15 cellular contexts compared by ENCODE assay signal in the genomic region with DNA sequence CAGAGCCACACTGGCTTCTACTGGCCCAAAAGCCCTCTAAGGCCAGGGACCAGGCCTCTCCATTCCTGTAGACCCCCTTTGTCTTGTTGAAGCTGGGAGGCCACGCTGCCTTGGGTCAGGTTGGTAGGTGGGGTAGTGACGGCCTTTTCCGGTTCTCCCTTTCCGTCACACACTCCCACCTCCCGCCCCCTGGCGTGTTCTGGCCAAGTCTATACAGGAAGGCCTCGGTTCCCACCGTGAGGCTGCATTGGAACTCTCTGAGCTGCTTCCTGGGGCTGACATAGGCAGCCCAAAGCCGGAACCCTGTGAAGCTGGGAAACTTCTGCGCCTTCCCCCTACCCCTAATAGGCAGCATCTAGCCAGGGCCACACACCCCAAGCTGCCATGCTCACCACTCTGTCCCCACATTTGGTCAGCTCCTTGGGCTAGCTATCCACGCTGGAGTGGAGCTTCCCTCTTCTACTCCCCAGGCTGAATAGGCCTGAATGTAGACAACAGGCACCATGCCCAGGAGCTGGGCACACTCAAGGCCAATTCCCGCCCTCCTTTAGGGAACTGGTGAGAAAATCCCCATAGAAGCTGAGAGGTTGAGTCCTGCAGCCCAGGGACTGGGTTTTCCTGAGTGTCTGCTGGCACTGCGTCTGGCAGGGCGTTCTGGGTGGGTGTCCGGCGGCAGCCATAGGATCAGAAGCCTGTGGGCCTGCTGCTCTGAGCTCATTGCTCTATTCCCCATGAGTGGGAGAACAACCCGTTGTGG. TPM values are rescaled to one million over a fixed set of nuclear protein-coding genes. Genes with fewer than 3 reads are reported as not detected.
DNase-seq lines count a peak whose midpoint lies in the region; TF ChIP-seq lines count a peak whose summit lies in the region.
"Had no signal": no experiment of that assay in that cellular context is flagged by ENCODE, and none has a peak within 500 bp of the region (broad histone marks: within the 10 kb centered on the region; RNA-seq: fewer than 3 reads in every experiment).

No MANE protein-coding gene starts in this region.

- POLR2A ChIA-PET in PC-9 (lab: Charles Lee; ENCODE audit: unreplicated experiment), result interaction anchor here (0.6 kb wide), 1 partner anchor 107 kb away, joined by 3 read pairs; no protein-coding TSS in a partner anchor
- POLR2A ChIA-PET in HEK293T (lab: Yijun Ruan, JAX), result interaction anchor here (1.0 kb wide), 1 partner anchor 16 kb away, joined by 3 read pairs; no protein-coding TSS in a partner anchor

- BruUV-seq in PC-9 (replicated peaks; lab: Mats Ljungman, UMichigan), result no TSS peak

- no peak overlapping the region for H3K4me3 Mint-ChIP-seq in glutamatergic neuron (ENCODE audit: unreplicated experiment)
- H3K4me3 Mint-ChIP-seq: activated CD8-positive, alpha-beta memory T cell treated with anti-CD3 and anti-CD28 coated beads, Interleukin-2, amount 10 ng/mL, durations not matched to agents 7 days and 5 days; stimulated activated naive CD8-positive, alpha-beta T cell treated with anti-CD3 and anti-CD28 coated beads, Interleukin-15, amount 100 ng/mL, for 72 hours had no signal

- DNase-seq in DMS 273 (lab: John Stamatoyannopoulos, UW; ENCODE audit: unreplicated experiment), result peak; percentile 54
- DNase-seq in DMS 273 treated with DMSO at 0.1 percent for 48 hours (lab: John Stamatoyannopoulos, UW), result no peak
- no peak for DNase-seq in glutamatergic neuron
- DNase-seq in osteoblast (ENCODE audit: insufficient read length, low spot score, missing footprints), result peak; percentile 85
- peak in 1 of 2 donors; percentile 30 for DNase-seq in uterus
- no peak for DNase-seq in PC-9
- no peak for DNase-seq in HEK293T (ENCODE audit: extremely low spot score)
- no peak for DNase-seq in GF-D8 (lab: John Stamatoyannopoulos, UW)
- DNase-seq: activated CD8-positive, alpha-beta memory T cell treated with anti-CD3 and anti-CD28 coated beads, Interleukin-2, amount 10 ng/mL, durations not matched to agents 7 days and 5 days; effector CD8-positive, alpha-beta T cell; NCI-H510A treated with DMSO at 0.1 percent for 48 hours; SIG-M5; stimulated activated CD4-positive, alpha-beta T cell treated with anti-CD3 and anti-CD28 coated beads, Interleukin-4, amount 100 ng/mL, for 4 hours; stimulated activated naive CD8-positive, alpha-beta T cell treated with anti-CD3 and anti-CD28 coated beads, Interleukin-15, amount 100 ng/mL, for 72 hours had no signal

- H3K9me3 ChIP-seq in osteoblast (ENCODE audit: low read depth, low read length), result no peaks in the 10 kb centered on the region
- no peaks in the 10 kb centered on the region for H3K9me3 ChIP-seq in uterus
- no peaks in the 10 kb centered on the region for H3K9me3 ChIP-seq in PC-9 (ENCODE audit: insufficient read depth, low read depth)

- peaks cover 3% of the 10 kb centered on the region for H3K4me1 Mint-ChIP-seq in glutamatergic neuron (ENCODE audit: low read depth, unreplicated experiment)

- H3F3A ChIP-seq in PC-9 (ENCODE audit: insufficient read depth, low read depth), result peaks cover 7% of the 10 kb centered on the region; the same call in 1 of the 2 replicates

- TF ChIP-seq CTCF in glutamatergic neuron (IDR thresholded peaks at IDR 0.05; ENCODE audit: partially characterized antibody, unreplicated experiment), result no peak
- no peak for TF ChIP-seq CTCF in osteoblast (IDR thresholded peaks at IDR 0.05; ENCODE audit: extremely low read depth, low read depth, low read length)
- TF ChIP-seq CTCF in uterus (IDR thresholded peaks at IDR 0.05), result no peak
- no peak for TF ChIP-seq CTCF in PC-9 (conservative IDR thresholded peaks at IDR 0.05)

- no peak for TF ChIP-seq POLR2A in uterus (IDR thresholded peaks at IDR 0.05)

- H3K9me3 Mint-ChIP-seq in glutamatergic neuron (ENCODE audit: unreplicated experiment), result peaks cover 2% of the 10 kb centered on the region
- H3K9me3 Mint-ChIP-seq: stimulated activated naive CD8-positive, alpha-beta T cell treated with anti-CD3 and anti-CD28 coated beads, Interleukin-15, amount 100 ng/mL, for 72 hours had no signal

- no peaks in the 10 kb centered on the region for H3K27me3 ChIP-seq in osteoblast (ENCODE audit: insufficient read depth, low read length)
- H3K27me3 ChIP-seq in uterus, result no peaks in the 10 kb centered on the region
- H3K27me3 ChIP-seq in PC-9 (ENCODE audit: insufficient read depth, low read depth), result no peaks in the 10 kb centered on the region

- H3K27ac Mint-ChIP-seq in glutamatergic neuron (ENCODE audit: unreplicated experiment), result peak overlapping the region; percentile 70
- H3K27ac Mint-ChIP-seq: activated CD8-positive, alpha-beta memory T cell treated with anti-CD3 and anti-CD28 coated beads, Interleukin-2, amount 10 ng/mL, durations not matched to agents 7 days and 5 days; stimulated activated naive CD8-positive, alpha-beta T cell treated with anti-CD3 and anti-CD28 coated beads, Interleukin-15, amount 100 ng/mL, for 72 hours had no signal

- H3K4me1 ChIP-seq in osteoblast (ENCODE audit: insufficient read depth, low read length) (peaks cover 18% of the 10 kb centered on the region), uterus (peaks cover 0 to 6% of the 10 kb centered on the region in 2 donors), PC-9 (replicated peaks; ENCODE audit: insufficient read depth) (no peaks in the 10 kb centered on the region; the same call in 1 of the 2 replicates)

- intact Hi-C loops in uterus (cut with DNase I; ENCODE audit: low total_unique reads), result no loop called here
- intact Hi-C loops in PC-9 (cut with micrococcal nuclease; ENCODE audit: unreplicated experiment), result no loop called here

- peak overlapping the region; percentile 3 for H2AFZ ChIP-seq in osteoblast (ENCODE audit: low read length)
- H2AFZ ChIP-seq in PC-9, result no peak overlapping the region

- H3K4me2 ChIP-seq in osteoblast (ENCODE audit: insufficient read depth, low read length) (peak overlapping the region; percentile 52), PC-9 (no peak overlapping the region)

- peaks cover 43% of the 10 kb centered on the region for H3K79me2 ChIP-seq in osteoblast (ENCODE audit: insufficient read depth, low read length)
- peaks cover 25% of the 10 kb centered on the region for H3K79me2 ChIP-seq in PC-9 (ENCODE audit: low read depth)

- CTCF ChIA-PET in PC-9 (lab: Charles Lee) (no interaction called here), HEK293T (lab: Yijun Ruan, JAX) (no interaction called here)

- H3K9me2 ChIP-seq in PC-9 (ENCODE audit: insufficient read depth), result no peaks in the 10 kb centered on the region

- H3K4me3 ChIP-seq in osteoblast (ENCODE audit: insufficient read depth, low read length), result no peak overlapping the region
- no peak overlapping the region for H3K4me3 ChIP-seq in uterus
- no peak overlapping the region for H3K4me3 ChIP-seq in PC-9

- H4K20me1 ChIP-seq in osteoblast (ENCODE audit: insufficient read depth, low read length) (peaks cover 20% of the 10 kb centered on the region), PC-9 (ENCODE audit: insufficient read depth) (no peaks in the 10 kb centered on the region)

- H3K36me3 ChIP-seq in osteoblast (ENCODE audit: insufficient read depth, low read length) (peaks cover 3% of the 10 kb centered on the region), uterus (no peaks in the 10 kb centered on the region), PC-9 (ENCODE audit: low read depth) (peaks cover 4% of the 10 kb centered on the region; the same call in 1 of the 2 replicates)

- H3K27ac ChIP-seq in osteoblast (ENCODE audit: low read depth, low read length) (peak overlapping the region; percentile 30), uterus (peak overlapping the region; percentile 71 to 80), PC-9 (no peak overlapping the region)
- H3K27ac ChIP-seq: 22Rv1 had no signal

- H3K27me3 Mint-ChIP-seq in glutamatergic neuron (ENCODE audit: unreplicated experiment), result peaks cover 4% of the 10 kb centered on the region
- H3K27me3 Mint-ChIP-seq: activated CD8-positive, alpha-beta memory T cell treated with anti-CD3 and anti-CD28 coated beads, Interleukin-2, amount 10 ng/mL, durations not matched to agents 7 days and 5 days; stimulated activated naive CD8-positive, alpha-beta T cell treated with anti-CD3 and anti-CD28 coated beads, Interleukin-15, amount 100 ng/mL, for 72 hours had no signal

- H3K36me3 Mint-ChIP-seq in glutamatergic neuron (ENCODE audit: unreplicated experiment), result no peaks in the 10 kb centered on the region

TF ChIP-seq in HEK293T, 16 proteins besides CTCF, POLR2A, EP300 and RAD21:
- TF ChIP-seq BHLHE40 (IDR thresholded peaks at IDR 0.05; ENCODE audit: borderline replicate concordance) (no peak), FOXK2 (IDR thresholded peaks at IDR 0.05) (no peak), CTBP1 (IDR thresholded peaks at IDR 0.05; ENCODE audit: borderline replicate concordance) (no peak), FOXM1 (IDR thresholded peaks at IDR 0.05; ENCODE audit: borderline replicate concordance) (no peak), ELF4 (IDR thresholded peaks at IDR 0.05) (no peak), L3MBTL2 (conservative IDR thresholded peaks at IDR 0.05) (no peak), TARDBP (IDR thresholded peaks at IDR 0.05) (no peak), NFRKB (IDR thresholded peaks at IDR 0.05) (no peak), SP1 (IDR thresholded peaks at IDR 0.05) (no peak), LEF1 (IDR thresholded peaks at IDR 0.05; ENCODE audit: borderline replicate concordance) (no peak), FOXA1 (IDR thresholded peaks at IDR 0.05) (no peak)
- TF ChIP-seq, protein P1, sequence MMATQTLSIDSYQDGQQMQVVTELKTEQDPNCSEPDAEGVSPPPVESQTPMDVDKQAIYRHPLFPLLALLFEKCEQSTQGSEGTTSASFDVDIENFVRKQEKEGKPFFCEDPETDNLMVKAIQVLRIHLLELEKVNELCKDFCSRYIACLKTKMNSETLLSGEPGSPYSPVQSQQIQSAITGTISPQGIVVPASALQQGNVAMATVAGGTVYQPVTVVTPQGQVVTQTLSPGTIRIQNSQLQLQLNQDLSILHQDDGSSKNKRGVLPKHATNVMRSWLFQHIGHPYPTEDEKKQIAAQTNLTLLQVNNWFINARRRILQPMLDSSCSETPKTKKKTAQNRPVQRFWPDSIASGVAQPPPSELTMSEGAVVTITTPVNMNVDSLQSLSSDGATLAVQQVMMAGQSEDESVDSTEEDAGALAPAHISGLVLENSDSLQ (IDR thresholded peaks at IDR 0.05), result no peak

RNA-seq across cellular contexts. Expression of a gene that starts 35.7 kb away (rescaled TPM):
- total RNA-seq in glutamatergic neuron (ENCODE audit: unreplicated experiment) (0.76 TPM), osteoblast (7.6 and 10.3 TPM in 2 replicates), uterus (10 to 100 TPM in 2 of 4 donors, 1 to 10 TPM in 2; 6.2 to 29.8 (median 12.2) TPM), PC-9 (2021) (13.4 and 14.8 TPM in 2 replicates)

Comparison
In these comparisons a context has a peak if more than half of its experiments do, and no peak if none do; other contexts are left out.
1. DNase-seq: peak in DMS 273 (single experiment) and osteoblast (single experiment); none in DMS 273 treated with DMSO at 0.1 percent for 48 hours (single experiment), glutamatergic neuron (single experiment), PC-9 (0 of 2), HEK293T (single experiment) and GF-D8 (single experiment).